Comparison of ENCODE assay signal across 11 cellular contexts in genomic region chr6:14758421-14759043, GRCh38.
A peak's percentile ranks its signal among the peaks of the same experiment; 100 is the strongest.
DNase-seq lines count a peak whose midpoint lies in the region; ATAC-seq and TF ChIP-seq lines count a peak whose summit lies in the region.
"Had no signal": no experiment of that assay in that cellular context is flagged by ENCODE, and none has a peak within 500 bp of the region (broad histone marks: within the 10 kb centered on the region; RNA-seq: fewer than 3 reads in every experiment).

No MANE protein-coding gene starts in this region.

- ATAC-seq in RWPE2 (ENCODE audit: low read depth) = peak; percentile 94
- ATAC-seq in GM21360 (IDR thresholded peaks at IDR 0.05; ENCODE audit: unreplicated experiment) = no peak
- no peak for ATAC-seq in GM21390 (IDR thresholded peaks at IDR 0.05; ENCODE audit: unreplicated experiment)

- H3K36me3 ChIP-seq in RWPE2 (ENCODE audit: low read depth) = no peaks in the 10 kb centered on the region
- H3K36me3 ChIP-seq: thoracic aorta had no signal

- H3K9me3 ChIP-seq in RWPE2 (ENCODE audit: severe bottlenecking) = no peaks in the 10 kb centered on the region
- H3K9me3 ChIP-seq: thoracic aorta had no signal

- DNase-seq in Ammon's horn (ENCODE audit: low spot score) = peak; percentile 37
- peak; percentile 86 for DNase-seq in HPDE6-E6E7 (ENCODE audit: extremely low spot score)
- peak; percentile 64 for DNase-seq in RWPE2 (ENCODE audit: low spot score)
- peak; percentile 63 for DNase-seq in islet precursor cell
- no peak for DNase-seq in NCI-H82 treated with DMSO at 0.1 percent for 48 hours (lab: John Stamatoyannopoulos, UW; ENCODE audit: unreplicated experiment)
- no peak for DNase-seq in NCI-H524 (lab: John Stamatoyannopoulos, UW)
- DNase-seq: mesenchymal stem cell had no signal

- peaks cover 19% of the 10 kb centered on the region for H3K4me1 ChIP-seq in RWPE2 (ENCODE audit: insufficient read depth, poor library complexity, severe bottlenecking)

- no peaks in the 10 kb centered on the region for H3K27me3 ChIP-seq in RWPE2 (ENCODE audit: insufficient read depth, poor library complexity, severe bottlenecking)

- H3K4me3 ChIP-seq in RWPE2 (ENCODE audit: severe bottlenecking) = no peak overlapping the region
- H3K4me3 ChIP-seq: skin epidermis, thoracic aorta had no signal

- peak overlapping the region; percentile 2 for H3K27ac ChIP-seq in RWPE2 (ENCODE audit: poor library complexity, severe bottlenecking)
- H3K27ac ChIP-seq: thoracic aorta had no signal

- TF ChIP-seq CTCF in RWPE2 (IDR thresholded peaks at IDR 0.05; ENCODE audit: poor library complexity, severe bottlenecking) = no peak

Comparison
In these comparisons a context has a peak if more than half of its experiments do, and no peak if none do; other contexts are left out.
1. DNase-seq: peak in Ammon's horn (single experiment), HPDE6-E6E7 (single experiment), RWPE2 (single experiment) and islet precursor cell (single experiment); none in NCI-H82 treated with DMSO at 0.1 percent for 48 hours (single experiment) and NCI-H524 (0 of 2).